Comparison of ENCODE assay signal across 8 cellular contexts in genomic region chr17:78173025-78173715, GRCh38. TPM values are rescaled to one million over a fixed set of nuclear protein-coding genes. Genes with fewer than 3 reads are reported as not detected.
DNase-seq lines count a peak whose midpoint lies in the region; ATAC-seq and TF ChIP-seq lines count a peak whose summit lies in the region.

No MANE protein-coding gene starts in this region.

- H3K4me1 Mint-ChIP-seq in activated T-helper 17 cell treated with anti-CD3 and anti-CD28 coated beads, Interleukin-2, amount 50 U/mL, for 72 hours: peaks cover 29% of the 10 kb centered on the region
- H3K4me1 Mint-ChIP-seq in mesothelial cell of epicardium: peaks cover 18% of the 10 kb centered on the region

- peak overlapping the region; percentile 88 for H3K27ac Mint-ChIP-seq in activated T-helper 17 cell treated with anti-CD3 and anti-CD28 coated beads, Interleukin-2, amount 50 U/mL, for 72 hours
- H3K27ac Mint-ChIP-seq in mesothelial cell of epicardium: peak overlapping the region; percentile 44

- H3K9me3 Mint-ChIP-seq in activated T-helper 17 cell treated with anti-CD3 and anti-CD28 coated beads, Interleukin-2, amount 50 U/mL, for 72 hours: no peaks in the 10 kb centered on the region
- H3K9me3 Mint-ChIP-seq in mesothelial cell of epicardium: no peaks in the 10 kb centered on the region

- TF ChIP-seq CTCF in C4-2B (conservative IDR thresholded peaks at IDR 0.05): no peak
- TF ChIP-seq CTCF in mesothelial cell of epicardium (IDR thresholded peaks at IDR 0.05; ENCODE audit: unreplicated experiment): no peak

- no peak for DNase-seq in mesothelial cell of epicardium (ENCODE audit: low spot score in 2 of 2, unreplicated experiment in 2 of 2)
- DNase-seq in NCI-H748 (lab: John Stamatoyannopoulos, UW; ENCODE audit: unreplicated experiment): no peak
- no peak for DNase-seq in NCI-H1105 treated with DMSO at 0.1 percent for 48 hours (lab: John Stamatoyannopoulos, UW)

- peak; percentile 51 for ATAC-seq in GM21786 (IDR thresholded peaks at IDR 0.05; ENCODE audit: unreplicated experiment)
- peak; percentile 55 for ATAC-seq in activated T-helper 17 cell treated with anti-CD3 and anti-CD28 coated beads, Interleukin-2, amount 50 U/mL, for 72 hours (replicated peaks)
- ATAC-seq in GM19023 (IDR thresholded peaks at IDR 0.05; ENCODE audit: unreplicated experiment): no peak
- ATAC-seq in HG02623 (IDR thresholded peaks at IDR 0.05; ENCODE audit: unreplicated experiment): no peak

- peaks cover 64% of the 10 kb centered on the region for H3K36me3 Mint-ChIP-seq in activated T-helper 17 cell treated with anti-CD3 and anti-CD28 coated beads, Interleukin-2, amount 50 U/mL, for 72 hours (ENCODE audit: low read depth)
- peaks cover 9% of the 10 kb centered on the region for H3K36me3 Mint-ChIP-seq in mesothelial cell of epicardium

- H3K27me3 Mint-ChIP-seq in activated T-helper 17 cell treated with anti-CD3 and anti-CD28 coated beads, Interleukin-2, amount 50 U/mL, for 72 hours: no peaks in the 10 kb centered on the region
- no peaks in the 10 kb centered on the region for H3K27me3 Mint-ChIP-seq in mesothelial cell of epicardium (ENCODE audit: low read depth)

- H3K27ac ChIP-seq in C4-2B: peak overlapping the region; percentile 71

- H3K4me3 Mint-ChIP-seq in activated T-helper 17 cell treated with anti-CD3 and anti-CD28 coated beads, Interleukin-2, amount 50 U/mL, for 72 hours: peak overlapping the region; percentile 66
- H3K4me3 Mint-ChIP-seq in mesothelial cell of epicardium: no peak overlapping the region

RNA-seq across cellular contexts. Expression of gene SYNGR2, which starts 4.8 kb away (rescaled TPM):
- total RNA-seq in activated T-helper 17 cell treated with anti-CD3 and anti-CD28 coated beads, Interleukin-2, amount 50 U/mL, for 72 hours: 100 to 1,000 TPM in 1 of 2 donors, 10 to 100 TPM in 1; 90.4 to 118 TPM
- total RNA-seq in mesothelial cell of epicardium: 47.7 to 52.7 TPM (median 52.0 TPM) in 3 replicates

RNA-seq across cellular contexts. Expression of gene TK1, which starts 13.7 kb away (rescaled TPM):
- 100 to 1,000 TPM; 149 to 181 TPM for total RNA-seq in activated T-helper 17 cell treated with anti-CD3 and anti-CD28 coated beads, Interleukin-2, amount 50 U/mL, for 72 hours
- 23.3 to 25.7 TPM (median 23.3 TPM) in 3 replicates for total RNA-seq in mesothelial cell of epicardium

RNA-seq across cellular contexts. Expression of gene AFMID, which starts 14.0 kb away (rescaled TPM):
- total RNA-seq in activated T-helper 17 cell treated with anti-CD3 and anti-CD28 coated beads, Interleukin-2, amount 50 U/mL, for 72 hours: 10 to 100 TPM; 44.2 to 59.4 TPM
- 24.1 to 32.3 TPM (median 27.6 TPM) in 3 replicates for total RNA-seq in mesothelial cell of epicardium

RNA-seq across cellular contexts. Expression of gene C17orf99, which starts 27.0 kb away (rescaled TPM):
- under 1 TPM; 0.67 to 0.82 TPM for total RNA-seq in activated T-helper 17 cell treated with anti-CD3 and anti-CD28 coated beads, Interleukin-2, amount 50 U/mL, for 72 hours
- total RNA-seq in mesothelial cell of epicardium: 0.16 TPM in 1 of 3 replicates, not detected in the others

RNA-seq across cellular contexts. Expression of gene BIRC5, which starts 40.9 kb away (rescaled TPM):
- total RNA-seq in activated T-helper 17 cell treated with anti-CD3 and anti-CD28 coated beads, Interleukin-2, amount 50 U/mL, for 72 hours: 100 to 1,000 TPM in 1 of 2 donors, 10 to 100 TPM in 1; 68.6 to 104 TPM
- 22.8 to 23.8 TPM (median 22.9 TPM) in 3 replicates for total RNA-seq in mesothelial cell of epicardium

Comparison
In these comparisons a context has a peak if more than half of its experiments do, and no peak if none do; other contexts are left out.
1. ATAC-seq: peak in GM21786 (single experiment) and activated T-helper 17 cell treated with anti-CD3 and anti-CD28 coated beads, Interleukin-2, amount 50 U/mL, for 72 hours (single experiment); none in GM19023 (single experiment) and HG02623 (single experiment).